Comparison of ENCODE assay signal across 19 cellular contexts in genomic region chr2:217326238-217327022, GRCh38.
DNase-seq lines count a peak whose midpoint lies in the region; ATAC-seq, FAIRE-seq and TF ChIP-seq lines count a peak whose summit lies in the region.
"Had no signal": no experiment of that assay in that cellular context is flagged by ENCODE, and none has a peak within 500 bp of the region (broad histone marks: within the 10 kb centered on the region; RNA-seq: fewer than 3 reads in every experiment).

No MANE protein-coding gene starts in this region.

- no peak overlapping the region for H3K4me3 Mint-ChIP-seq in T-helper 2 cell treated with Interferon-gamma antibody and Interleukin-4, amounts not matched to agents 5 μg/mL and 100 μg/mL, for 36 hours
- H3K4me3 Mint-ChIP-seq: activated naive CD4-positive, alpha-beta T cell treated with anti-CD3 and anti-CD28 coated beads, Interleukin-2, amount 50 U/mL, for 24 hours; stimulated activated naive CD8-positive, alpha-beta T cell treated with anti-CD3 and anti-CD28 coated beads, Interleukin-15, amount 100 ng/mL, for 72 hours had no signal

- no peak overlapping the region for H3K27ac Mint-ChIP-seq in T-helper 2 cell treated with Interferon-gamma antibody and Interleukin-4, amounts not matched to agents 5 μg/mL and 100 μg/mL, for 36 hours
- H3K27ac Mint-ChIP-seq: activated naive CD4-positive, alpha-beta T cell treated with anti-CD3 and anti-CD28 coated beads, Interleukin-2, amount 50 U/mL, for 24 hours had no signal

- no peaks in the 10 kb centered on the region; the same call in 1 of the 2 replicates for H3K9me3 ChIP-seq in MG63
- H3K9me3 ChIP-seq in pancreas = no peaks in the 10 kb centered on the region

- peaks cover 11% of the 10 kb centered on the region for H3K9me3 Mint-ChIP-seq in T-helper 2 cell treated with Interferon-gamma antibody and Interleukin-4, amounts not matched to agents 5 μg/mL and 100 μg/mL, for 36 hours

- H3K27me3 Mint-ChIP-seq in T-helper 2 cell treated with Interferon-gamma antibody and Interleukin-4, amounts not matched to agents 5 μg/mL and 100 μg/mL, for 36 hours (ENCODE audit: low read depth) = peaks cover 2% of the 10 kb centered on the region
- H3K27me3 Mint-ChIP-seq: stimulated activated naive CD8-positive, alpha-beta T cell treated with anti-CD3 and anti-CD28 coated beads, Interleukin-15, amount 100 ng/mL, for 72 hours had no signal

- H3K4me3 ChIP-seq in MG63 (no peak overlapping the region), bronchial epithelial cell (ENCODE audit: low read depth, low read length) (no peak overlapping the region), pancreas (no peak overlapping the region)

- peaks cover 2% of the 10 kb centered on the region for H3K36me3 Mint-ChIP-seq in T-helper 2 cell treated with Interferon-gamma antibody and Interleukin-4, amounts not matched to agents 5 μg/mL and 100 μg/mL, for 36 hours (ENCODE audit: low read depth)

- no peak overlapping the region for H3K27ac ChIP-seq in pancreas
- H3K27ac ChIP-seq: brain microvascular endothelial cell had no signal

- H3K27me3 ChIP-seq in MG63 (no peaks in the 10 kb centered on the region), bronchial epithelial cell (ENCODE audit: control insufficient read depth, insufficient read depth, low read length) (no peaks in the 10 kb centered on the region), pancreas (no peaks in the 10 kb centered on the region)
- H3K27me3 ChIP-seq: brain microvascular endothelial cell had no signal

- FAIRE-seq in bronchial epithelial cell (lab: Jason Lieb, UNC) (no peak), pancreas (lab: Jason Lieb, UNC) (no peak)
- FAIRE-seq: RCC 7860 had no signal

- WGBS in pancreas, 2 donors = 34 to 44% methylated on average over 1 of the region's 1 CpG

- peak; percentile 37 for DNase-seq in SIG-M5 treated with dmso at 0.1 percent for 504 hours (lab: John Stamatoyannopoulos, UW; ENCODE audit: unreplicated experiment)
- DNase-seq in SIG-M5 (lab: John Stamatoyannopoulos, UW) = no peak
- peak; percentile 19 for DNase-seq in MG63
- DNase-seq in bronchial epithelial cell (ENCODE audit: low read depth) = peak; percentile 17
- no peak for DNase-seq in sciatic nerve (ENCODE audit: low spot score)
- DNase-seq in pancreas = no peak
- no peak for DNase-seq in T-helper 2 cell treated with Interferon-gamma antibody and Interleukin-4, amounts not matched to agents 5 μg/mL and 100 μg/mL, for 36 hours (ENCODE audit: low spot score)
- DNase-seq: activated T-cell treated with anti-CD3 and anti-CD28 coated beads for 4 hours; brain microvascular endothelial cell; HCEC 1CT; left cardiac atrium; NCI-H1092 treated with DMSO at 0.1 percent for 48 hours; NCI-H526; posterior cingulate gyrus; stimulated activated naive CD8-positive, alpha-beta T cell treated with anti-CD3 and anti-CD28 coated beads, Interleukin-15, amount 100 ng/mL, for 72 hours; T-helper 2 cell had no signal

- H3K4me1 ChIP-seq in pancreas = no peaks in the 10 kb centered on the region

- peaks cover 10% of the 10 kb centered on the region for H3K4me1 Mint-ChIP-seq in T-helper 2 cell treated with Interferon-gamma antibody and Interleukin-4, amounts not matched to agents 5 μg/mL and 100 μg/mL, for 36 hours (ENCODE audit: low read depth)
- H3K4me1 Mint-ChIP-seq: activated naive CD4-positive, alpha-beta T cell treated with anti-CD3 and anti-CD28 coated beads, Interleukin-2, amount 50 U/mL, for 24 hours; stimulated activated naive CD8-positive, alpha-beta T cell treated with anti-CD3 and anti-CD28 coated beads, Interleukin-15, amount 100 ng/mL, for 72 hours had no signal

- peak; percentile 56 for ATAC-seq in sciatic nerve
- no peak for ATAC-seq in pancreas
- ATAC-seq in HG03521 (IDR thresholded peaks at IDR 0.05; ENCODE audit: unreplicated experiment) = no peak
- ATAC-seq: stimulated activated naive CD8-positive, alpha-beta T cell treated with anti-CD3 and anti-CD28 coated beads, Interleukin-15, amount 100 ng/mL, for 72 hours had no signal

- TF ChIP-seq CTCF in bronchial epithelial cell (IDR thresholded peaks at IDR 0.05; ENCODE audit: insufficient read depth, low read length, severe bottlenecking) = no peak
- TF ChIP-seq CTCF in pancreas (IDR thresholded peaks at IDR 0.05) = no peak

- H3K36me3 ChIP-seq in MG63 (no peaks in the 10 kb centered on the region), bronchial epithelial cell (ENCODE audit: control insufficient read depth, insufficient read depth, low read length) (no peaks in the 10 kb centered on the region), pancreas (no peaks in the 10 kb centered on the region)
- H3K36me3 ChIP-seq: brain microvascular endothelial cell had no signal

- intact Hi-C loops in sciatic nerve (cut with DNase I) (no loop called here), pancreas (cut with DNase I) (no loop called here)

Comparison
In these comparisons a context has a peak if more than half of its experiments do, and no peak if none do; other contexts are left out.
1. DNase-seq: peak in SIG-M5 treated with dmso at 0.1 percent for 504 hours (single experiment), MG63 (single experiment) and bronchial epithelial cell (single experiment); none in SIG-M5 (single experiment), sciatic nerve (single experiment), pancreas (0 of 6) and T-helper 2 cell treated with Interferon-gamma antibody and Interleukin-4, amounts not matched to agents 5 μg/mL and 100 μg/mL, for 36 hours (single experiment).